21 cellular contexts compared by ENCODE assay signal in the genomic region with DNA sequence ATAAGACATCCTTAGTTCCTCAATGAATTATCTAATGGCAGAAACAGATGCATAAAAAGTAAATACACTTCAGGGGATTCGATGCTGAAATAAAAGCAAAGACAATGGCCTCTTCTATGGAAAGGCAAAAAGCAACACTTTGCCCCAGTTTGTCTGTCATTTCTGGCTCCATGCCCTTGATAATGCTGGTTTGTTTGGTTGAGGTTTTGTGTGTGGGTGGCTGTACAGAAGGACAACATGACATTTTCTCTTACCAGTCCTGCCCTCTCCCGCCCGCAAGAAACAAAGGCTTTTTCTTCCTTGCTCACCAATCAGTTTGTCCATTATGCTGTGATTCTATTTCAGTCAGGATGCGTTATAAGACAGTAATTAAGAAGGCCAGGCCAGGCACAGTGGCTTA. TPM values are rescaled to one million over a fixed set of nuclear protein-coding genes. Genes with fewer than 3 reads are reported as not detected.
DNase-seq lines count a peak whose midpoint lies in the region; TF ChIP-seq lines count a peak whose summit lies in the region.
"Had no signal": no experiment of that assay in that cellular context is flagged by ENCODE, and none has a peak within 500 bp of the region (broad histone marks: within the 10 kb centered on the region; RNA-seq: fewer than 3 reads in every experiment).

No MANE protein-coding gene starts in this region.

- no peaks in the 10 kb centered on the region for H3K36me3 ChIP-seq in mammary epithelial cell (ENCODE audit: insufficient read depth, low read length)
- no peaks in the 10 kb centered on the region for H3K36me3 ChIP-seq in breast epithelium
- H3K36me3 ChIP-seq: ovary had no signal

- peaks cover 16% of the 10 kb centered on the region for H3K4me1 Mint-ChIP-seq in HFFc6 (ENCODE audit: low read depth)

- H3K9me3 Mint-ChIP-seq in HFFc6: no peaks in the 10 kb centered on the region
- H3K9me3 Mint-ChIP-seq: activated naive CD4-positive, alpha-beta T cell treated with anti-CD3 and anti-CD28 coated beads, Interleukin-2, amount 50 U/mL, for 72 hours; activated T-cell treated with anti-CD3 and anti-CD28 coated beads, Interleukin-2, amount 50 U/mL, for 24 hours had no signal

- H3K9me3 ChIP-seq in mammary epithelial cell (replicated peaks; ENCODE audit: insufficient read depth, low read length) (no peaks in the 10 kb centered on the region), breast epithelium (no peaks in the 10 kb centered on the region)
- H3K9me3 ChIP-seq: esophagus squamous epithelium, ovary, tibial artery had no signal

- H3K4me3 ChIP-seq in mammary epithelial cell (replicated peaks in 1 of 3; ENCODE audit: insufficient read depth in 1 of 3, low read depth in 2 of 3, low read length in 3 of 3) (no peak overlapping the region), breast epithelium (no peak overlapping the region)
- H3K4me3 ChIP-seq: BLaER1 treated with 17β-estradiol and CSF1 and Interleukin-3, amounts not matched to agents 10 nM and 100 nM; esophagus squamous epithelium; ovary; smooth muscle cell; tibial artery had no signal

- no peaks in the 10 kb centered on the region for H4K20me1 ChIP-seq in mammary epithelial cell (ENCODE audit: insufficient read depth, low read length)
- H4K20me1 ChIP-seq: BLaER1 treated with 17β-estradiol and CSF1 and Interleukin-3, amounts not matched to agents 10 nM and 100 nM had no signal

- WGBS in mammary epithelial cell (ENCODE audit: low coverage, missing lambda C conversion rate): 22% methylated on average over 4 of the region's 4 CpGs

- intact Hi-C loops in mammary epithelial cell (cut with micrococcal nuclease): no loop called here
- intact Hi-C loops in breast epithelium (cut with DNase I; ENCODE audit: low total_unique reads): no loop called here

- no peak overlapping the region for H3K4me2 ChIP-seq in mammary epithelial cell (ENCODE audit: insufficient read depth, low read depth, low read length)
- H3K4me2 ChIP-seq: BLaER1 treated with 17β-estradiol and CSF1 and Interleukin-3, amounts not matched to agents 10 nM and 100 nM; KMS-11; smooth muscle cell had no signal

- dilution Hi-C loops in mammary epithelial cell (cut with HindIII; ENCODE audit: low sequenced_read_pairs): loop anchor here (5.0 kb wide), 1 partner anchor 53 kb away; no protein-coding TSS in a partner anchor

- TF ChIP-seq CTCF in mammary epithelial cell (conservative IDR thresholded peaks at IDR 0.05 in 1 of 2, IDR thresholded peaks at IDR 0.05 in 1 of 2; ENCODE audit: extremely low read depth in 1 of 2, insufficient read depth in 1 of 2, low read depth in 1 of 2, low read length in 2 of 2) (no peak), breast epithelium (IDR thresholded peaks at IDR 0.05) (no peak), HFFc6 (IDR thresholded peaks at IDR 0.05) (no peak)

- H3K27ac ChIP-seq in mammary epithelial cell (ENCODE audit: insufficient read depth, low read depth, low read length): no peak overlapping the region
- no peak overlapping the region for H3K27ac ChIP-seq in breast epithelium
- H3K27ac ChIP-seq: BLaER1 treated with 17β-estradiol and CSF1 and Interleukin-3, amounts not matched to agents 10 nM and 100 nM; esophagus squamous epithelium; KMS-11; ovary; tibial artery had no signal

- no peaks in the 10 kb centered on the region for H3K36me3 Mint-ChIP-seq in HFFc6 (ENCODE audit: low read depth)
- H3K36me3 Mint-ChIP-seq: activated naive CD4-positive, alpha-beta T cell treated with anti-CD3 and anti-CD28 coated beads, Interleukin-2, amount 50 U/mL, for 72 hours had no signal

- no peak overlapping the region for H3K9ac ChIP-seq in mammary epithelial cell (ENCODE audit: insufficient read depth, low read length)
- H3K9ac ChIP-seq: BLaER1 treated with 17β-estradiol and CSF1 and Interleukin-3, amounts not matched to agents 10 nM and 100 nM; KMS-11 had no signal

- CTCF ChIA-PET in mammary epithelial cell (lab: Charles Lee; ENCODE audit: low non-redundant PET): no interaction called here

- no peaks in the 10 kb centered on the region for H3K4me1 ChIP-seq in mammary epithelial cell (ENCODE audit: insufficient read depth, low read length)
- no peaks in the 10 kb centered on the region for H3K4me1 ChIP-seq in breast epithelium
- H3K4me1 ChIP-seq: esophagus squamous epithelium, tibial artery had no signal

- no peaks in the 10 kb centered on the region; the same call in 1 of the 2 replicates for H3K27me3 Mint-ChIP-seq in HFFc6 (ENCODE audit: insufficient read depth)
- H3K27me3 Mint-ChIP-seq: activated T-cell treated with anti-CD3 and anti-CD28 coated beads, Interleukin-2, amount 50 U/mL, for 24 hours had no signal

- BruUV-seq in mammary epithelial cell (replicated peaks; lab: Mats Ljungman, UMichigan): no TSS peak

- H3K4me3 Mint-ChIP-seq in HFFc6: no peak overlapping the region
- H3K4me3 Mint-ChIP-seq: activated T-cell treated with anti-CD3 and anti-CD28 coated beads, Interleukin-2, amount 50 U/mL, for 24 hours had no signal

- DNase-seq in mammary epithelial cell (peak; percentile 64), breast epithelium (ENCODE audit: low spot score in 2 of 2) (no peak), globus pallidus (ENCODE audit: low spot score) (peak; percentile 93), occipital lobe (lab: John Stamatoyannopoulos, UW) (peak; percentile 32), HFFc6 (no peak), NCI-H82 (lab: John Stamatoyannopoulos, UW) (no peak), NCI-H1417 (lab: John Stamatoyannopoulos, UW) (no peak)
- DNase-seq in effector CD4-positive, alpha-beta T cell: no peak
- DNase-seq: activated CD4-positive, alpha-beta T cell treated with anti-CD3 and anti-CD28 coated beads, Interleukin-2, amount 50 U/mL, for 4 hours; activated T-cell treated with anti-CD3 and anti-CD28 coated beads, Interleukin-2, amount 50 U/mL, for 24 hours; esophagus squamous epithelium; GOT3; kidney; NCI-H1105; NCI-H774; ovary; tibial artery had no signal

- no peak for TF ChIP-seq POLR2A in breast epithelium (IDR thresholded peaks at IDR 0.05)

- no peak overlapping the region for H3K27ac Mint-ChIP-seq in HFFc6
- H3K27ac Mint-ChIP-seq: activated T-cell treated with anti-CD3 and anti-CD28 coated beads, Interleukin-2, amount 50 U/mL, for 24 hours had no signal

- H2AFZ ChIP-seq in mammary epithelial cell (ENCODE audit: low read depth, low read length): no peak overlapping the region

- H3K27me3 ChIP-seq in mammary epithelial cell (ENCODE audit: insufficient read depth, low read length) (no peaks in the 10 kb centered on the region), breast epithelium (no peaks in the 10 kb centered on the region)
- H3K27me3 ChIP-seq: BLaER1 treated with 17β-estradiol and CSF1 and Interleukin-3, amounts not matched to agents 10 nM and 100 nM; esophagus squamous epithelium; ovary; tibial artery had no signal

- in situ Hi-C loops in mammary epithelial cell (cut with MboI; ENCODE audit: low sequenced_read_pairs in 2 of 2): no loop called here

- H3K79me2 ChIP-seq in mammary epithelial cell (ENCODE audit: insufficient read depth, low read length): no peaks in the 10 kb centered on the region

RNA-seq across cellular contexts. Expression of a gene that starts 18.1 kb away (rescaled TPM):
- total RNA-seq in mammary epithelial cell: 10 to 100 TPM; 10.5 to 13.0 TPM
- polyA plus RNA-seq in mammary epithelial cell: 5.7 TPM
- 24.5 TPM for polyA minus RNA-seq in mammary epithelial cell
- 10 to 100 TPM in 1 of 3 donors, 1 to 10 TPM in 2; 5.1 to 12.4 (median 8.5) TPM for total RNA-seq in breast epithelium
- total RNA-seq in occipital lobe: 45.7 TPM
- total RNA-seq in HFFc6 (2021; fragmentation: NEBNext Ultra II Directional; extraction: Animal tissue kit (Norgen Biotek cat#: 25700)): 10 to 100 TPM in 1 of 6 experiments, 1 to 10 TPM in 5; 6.8 to 10.4 (median 7.3) TPM

Comparison
In these comparisons a context has a peak if more than half of its experiments do, and no peak if none do; other contexts are left out.
1. DNase-seq: peak in mammary epithelial cell (single experiment), globus pallidus (single experiment) and occipital lobe (single experiment); none in breast epithelium (0 of 2), HFFc6 (single experiment), NCI-H82 (single experiment), NCI-H1417 (0 of 3) and effector CD4-positive, alpha-beta T cell (single experiment).